Comparison of ENCODE assay signal across 1 cellular context in genomic region chr12:108620236-108620879, GRCh38.
TF ChIP-seq lines count a peak whose summit lies in the region.

No MANE protein-coding gene starts in this region.

TF ChIP-seq in HepG2, 621 proteins besides CTCF, POLR2A, EP300 and RAD21 (continued from another document and continues in another):
- no peak for TF ChIP-seq MYNN (CRISPR knock-in tag; IDR thresholded peaks at IDR 0.05; ENCODE audit: low read depth)
- TF ChIP-seq ZNF614 (CRISPR knock-in tag; IDR thresholded peaks at IDR 0.05; ENCODE audit: borderline replicate concordance) = 0 out of 2 replicates have a peak, but pooled peaks have one; percentile 19
- TF ChIP-seq ZNF597 (CRISPR knock-in tag; IDR thresholded peaks at IDR 0.05) = no peak
- TF ChIP-seq THAP11 (CRISPR knock-in tag; IDR thresholded peaks at IDR 0.05) = peak; percentile 79
- TF ChIP-seq HMG20B (CRISPR knock-in tag; conservative IDR thresholded peaks at IDR 0.05) = no peak
- no peak for TF ChIP-seq PBX3 (CRISPR knock-in tag; IDR thresholded peaks at IDR 0.05; ENCODE audit: borderline replicate concordance)
- TF ChIP-seq, protein P1, sequence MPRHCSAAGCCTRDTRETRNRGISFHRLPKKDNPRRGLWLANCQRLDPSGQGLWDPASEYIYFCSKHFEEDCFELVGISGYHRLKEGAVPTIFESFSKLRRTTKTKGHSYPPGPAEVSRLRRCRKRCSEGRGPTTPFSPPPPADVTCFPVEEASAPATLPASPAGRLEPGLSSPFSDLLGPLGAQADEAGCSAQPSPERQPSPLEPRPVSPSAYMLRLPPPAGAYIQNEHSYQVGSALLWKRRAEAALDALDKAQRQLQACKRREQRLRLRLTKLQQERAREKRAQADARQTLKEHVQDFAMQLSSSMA (CRISPR knock-in tag; IDR thresholded peaks at IDR 0.05) = peak; percentile 80
- TF ChIP-seq, protein P2, sequence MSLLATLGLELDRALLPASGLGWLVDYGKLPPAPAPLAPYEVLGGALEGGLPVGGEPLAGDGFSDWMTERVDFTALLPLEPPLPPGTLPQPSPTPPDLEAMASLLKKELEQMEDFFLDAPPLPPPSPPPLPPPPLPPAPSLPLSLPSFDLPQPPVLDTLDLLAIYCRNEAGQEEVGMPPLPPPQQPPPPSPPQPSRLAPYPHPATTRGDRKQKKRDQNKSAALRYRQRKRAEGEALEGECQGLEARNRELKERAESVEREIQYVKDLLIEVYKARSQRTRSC (CRISPR knock-in tag; IDR thresholded peaks at IDR 0.05; ENCODE audit: low read depth) = no peak
- TF ChIP-seq CCDC6 (CRISPR knock-in tag; IDR thresholded peaks at IDR 0.05) = no peak
- TF ChIP-seq LBX2 (CRISPR knock-in tag; IDR thresholded peaks at IDR 0.05; ENCODE audit: borderline replicate concordance) = no peak
- no peak for TF ChIP-seq MTERF4 (CRISPR knock-in tag; IDR thresholded peaks at IDR 0.05)
- TF ChIP-seq STAT5B (CRISPR knock-in tag; IDR thresholded peaks at IDR 0.05) = no peak
- no peak for TF ChIP-seq SP1 (IDR thresholded peaks at IDR 0.05)
- 0 out of 2 replicates have a peak, but pooled peaks have one; percentile 16 for TF ChIP-seq SP1 (CRISPR knock-in tag; IDR thresholded peaks at IDR 0.05)
- no peak for TF ChIP-seq EZH2 (conservative IDR thresholded peaks at IDR 0.05; ENCODE audit: low read depth, low read length)
- TF ChIP-seq, protein P3, sequence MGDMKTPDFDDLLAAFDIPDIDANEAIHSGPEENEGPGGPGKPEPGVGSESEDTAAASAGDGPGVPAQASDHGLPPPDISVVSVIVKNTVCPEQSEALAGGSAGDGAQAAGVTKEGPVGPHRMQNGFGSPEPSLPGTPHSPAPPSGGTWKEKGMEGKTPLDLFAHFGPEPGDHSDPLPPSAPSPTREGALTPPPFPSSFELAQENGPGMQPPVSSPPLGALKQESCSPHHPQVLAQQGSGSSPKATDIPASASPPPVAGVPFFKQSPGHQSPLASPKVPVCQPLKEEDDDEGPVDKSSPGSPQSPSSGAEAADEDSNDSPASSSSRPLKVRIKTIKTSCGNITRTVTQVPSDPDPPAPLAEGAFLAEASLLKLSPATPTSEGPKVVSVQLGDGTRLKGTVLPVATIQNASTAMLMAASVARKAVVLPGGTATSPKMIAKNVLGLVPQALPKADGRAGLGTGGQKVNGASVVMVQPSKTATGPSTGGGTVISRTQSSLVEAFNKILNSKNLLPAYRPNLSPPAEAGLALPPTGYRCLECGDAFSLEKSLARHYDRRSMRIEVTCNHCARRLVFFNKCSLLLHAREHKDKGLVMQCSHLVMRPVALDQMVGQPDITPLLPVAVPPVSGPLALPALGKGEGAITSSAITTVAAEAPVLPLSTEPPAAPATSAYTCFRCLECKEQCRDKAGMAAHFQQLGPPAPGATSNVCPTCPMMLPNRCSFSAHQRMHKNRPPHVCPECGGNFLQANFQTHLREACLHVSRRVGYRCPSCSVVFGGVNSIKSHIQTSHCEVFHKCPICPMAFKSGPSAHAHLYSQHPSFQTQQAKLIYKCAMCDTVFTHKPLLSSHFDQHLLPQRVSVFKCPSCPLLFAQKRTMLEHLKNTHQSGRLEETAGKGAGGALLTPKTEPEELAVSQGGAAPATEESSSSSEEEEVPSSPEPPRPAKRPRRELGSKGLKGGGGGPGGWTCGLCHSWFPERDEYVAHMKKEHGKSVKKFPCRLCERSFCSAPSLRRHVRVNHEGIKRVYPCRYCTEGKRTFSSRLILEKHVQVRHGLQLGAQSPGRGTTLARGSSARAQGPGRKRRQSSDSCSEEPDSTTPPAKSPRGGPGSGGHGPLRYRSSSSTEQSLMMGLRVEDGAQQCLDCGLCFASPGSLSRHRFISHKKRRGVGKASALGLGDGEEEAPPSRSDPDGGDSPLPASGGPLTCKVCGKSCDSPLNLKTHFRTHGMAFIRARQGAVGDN (CRISPR knock-in tag; IDR thresholded peaks at IDR 0.05) = no peak
- TF ChIP-seq SOX5 (CRISPR knock-in tag; IDR thresholded peaks at IDR 0.05; ENCODE audit: borderline replicate concordance) = peak; percentile 45; the same call in 1 of the 2 replicates
- peak; percentile 21; the same call in 1 of the 2 replicates for TF ChIP-seq ATF1 (CRISPR knock-in tag; IDR thresholded peaks at IDR 0.05)
- TF ChIP-seq MBD4 (IDR thresholded peaks at IDR 0.05; ENCODE audit: borderline replicate concordance, low read length) = no peak
- TF ChIP-seq ZNF280D (CRISPR knock-in tag; IDR thresholded peaks at IDR 0.05) = 0 out of 2 replicates have a peak, but pooled peaks have one; percentile 30
- TF ChIP-seq ZFP1 (CRISPR knock-in tag; IDR thresholded peaks at IDR 0.05) = no peak
- no peak for TF ChIP-seq ZNF841 (CRISPR knock-in tag; IDR thresholded peaks at IDR 0.05; ENCODE audit: borderline replicate concordance)
- peak; percentile 20; the same call in 1 of the 2 replicates for TF ChIP-seq MED1 (CRISPR knock-in tag; IDR thresholded peaks at IDR 0.05)
- TF ChIP-seq NFIC (IDR thresholded peaks at IDR 0.05; ENCODE audit: low read length) = no peak
- no peak for TF ChIP-seq ZNF329 (CRISPR knock-in tag; IDR thresholded peaks at IDR 0.05; ENCODE audit: low read depth)
- TF ChIP-seq ARHGAP35 (CRISPR knock-in tag; IDR thresholded peaks at IDR 0.05; ENCODE audit: borderline replicate concordance) = no peak
- TF ChIP-seq, protein P4, sequence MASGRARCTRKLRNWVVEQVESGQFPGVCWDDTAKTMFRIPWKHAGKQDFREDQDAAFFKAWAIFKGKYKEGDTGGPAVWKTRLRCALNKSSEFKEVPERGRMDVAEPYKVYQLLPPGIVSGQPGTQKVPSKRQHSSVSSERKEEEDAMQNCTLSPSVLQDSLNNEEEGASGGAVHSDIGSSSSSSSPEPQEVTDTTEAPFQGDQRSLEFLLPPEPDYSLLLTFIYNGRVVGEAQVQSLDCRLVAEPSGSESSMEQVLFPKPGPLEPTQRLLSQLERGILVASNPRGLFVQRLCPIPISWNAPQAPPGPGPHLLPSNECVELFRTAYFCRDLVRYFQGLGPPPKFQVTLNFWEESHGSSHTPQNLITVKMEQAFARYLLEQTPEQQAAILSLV (CRISPR knock-in tag; IDR thresholded peaks at IDR 0.05; ENCODE audit: borderline replicate concordance) = no peak
- TF ChIP-seq ARID2 (CRISPR knock-in tag; IDR thresholded peaks at IDR 0.05; ENCODE audit: borderline replicate concordance) = no peak
- TF ChIP-seq ZNF292 (CRISPR knock-in tag; IDR thresholded peaks at IDR 0.05; ENCODE audit: borderline replicate concordance, low read depth) = peak; percentile 36; the same call in 1 of the 2 replicates
- TF ChIP-seq, protein P5, sequence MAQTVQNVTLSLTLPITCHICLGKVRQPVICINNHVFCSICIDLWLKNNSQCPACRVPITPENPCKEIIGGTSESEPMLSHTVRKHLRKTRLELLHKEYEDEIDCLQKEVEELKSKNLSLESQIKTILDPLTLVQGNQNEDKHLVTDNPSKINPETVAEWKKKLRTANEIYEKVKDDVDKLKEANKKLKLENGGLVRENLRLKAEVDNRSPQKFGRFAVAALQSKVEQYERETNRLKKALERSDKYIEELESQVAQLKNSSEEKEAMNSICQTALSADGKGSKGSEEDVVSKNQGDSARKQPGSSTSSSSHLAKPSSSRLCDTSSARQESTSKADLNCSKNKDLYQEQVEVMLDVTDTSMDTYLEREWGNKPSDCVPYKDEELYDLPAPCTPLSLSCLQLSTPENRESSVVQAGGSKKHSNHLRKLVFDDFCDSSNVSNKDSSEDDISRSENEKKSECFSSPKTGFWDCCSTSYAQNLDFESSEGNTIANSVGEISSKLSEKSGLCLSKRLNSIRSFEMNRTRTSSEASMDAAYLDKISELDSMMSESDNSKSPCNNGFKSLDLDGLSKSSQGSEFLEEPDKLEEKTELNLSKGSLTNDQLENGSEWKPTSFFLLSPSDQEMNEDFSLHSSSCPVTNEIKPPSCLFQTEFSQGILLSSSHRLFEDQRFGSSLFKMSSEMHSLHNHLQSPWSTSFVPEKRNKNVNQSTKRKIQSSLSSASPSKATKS (CRISPR knock-in tag; IDR thresholded peaks at IDR 0.05) = no peak
- no peak for TF ChIP-seq ZBTB25 (CRISPR knock-in tag; IDR thresholded peaks at IDR 0.05)
- TF ChIP-seq HOXD1 (CRISPR knock-in tag; IDR thresholded peaks at IDR 0.05) = no peak
- TF ChIP-seq ZNF343 (CRISPR knock-in tag; IDR thresholded peaks at IDR 0.05) = no peak
- TF ChIP-seq, protein P6, sequence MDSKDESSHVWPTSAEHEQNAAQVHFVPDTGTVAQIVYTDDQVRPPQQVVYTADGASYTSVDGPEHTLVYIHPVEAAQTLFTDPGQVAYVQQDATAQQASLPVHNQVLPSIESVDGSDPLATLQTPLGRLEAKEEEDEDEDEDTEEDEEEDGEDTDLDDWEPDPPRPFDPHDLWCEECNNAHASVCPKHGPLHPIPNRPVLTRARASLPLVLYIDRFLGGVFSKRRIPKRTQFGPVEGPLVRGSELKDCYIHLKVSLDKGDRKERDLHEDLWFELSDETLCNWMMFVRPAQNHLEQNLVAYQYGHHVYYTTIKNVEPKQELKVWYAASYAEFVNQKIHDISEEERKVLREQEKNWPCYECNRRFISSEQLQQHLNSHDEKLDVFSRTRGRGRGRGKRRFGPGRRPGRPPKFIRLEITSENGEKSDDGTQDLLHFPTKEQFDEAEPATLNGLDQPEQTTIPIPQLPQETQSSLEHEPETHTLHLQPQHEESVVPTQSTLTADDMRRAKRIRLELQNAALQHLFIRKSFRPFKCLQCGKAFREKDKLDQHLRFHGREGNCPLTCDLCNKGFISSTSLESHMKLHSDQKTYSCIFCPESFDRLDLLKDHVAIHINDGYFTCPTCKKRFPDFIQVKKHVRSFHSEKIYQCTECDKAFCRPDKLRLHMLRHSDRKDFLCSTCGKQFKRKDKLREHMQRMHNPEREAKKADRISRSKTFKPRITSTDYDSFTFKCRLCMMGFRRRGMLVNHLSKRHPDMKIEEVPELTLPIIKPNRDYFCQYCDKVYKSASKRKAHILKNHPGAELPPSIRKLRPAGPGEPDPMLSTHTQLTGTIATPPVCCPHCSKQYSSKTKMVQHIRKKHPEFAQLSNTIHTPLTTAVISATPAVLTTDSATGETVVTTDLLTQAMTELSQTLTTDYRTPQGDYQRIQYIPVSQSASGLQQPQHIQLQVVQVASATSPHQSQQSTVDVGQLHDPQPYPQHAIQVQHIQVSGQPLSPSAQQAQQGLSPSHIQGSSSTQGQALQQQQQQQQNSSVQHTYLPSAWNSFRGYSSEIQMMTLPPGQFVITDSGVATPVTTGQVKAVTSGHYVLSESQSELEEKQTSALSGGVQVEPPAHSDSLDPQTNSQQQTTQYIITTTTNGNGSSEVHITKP (CRISPR knock-in tag; IDR thresholded peaks at IDR 0.05; ENCODE audit: low read depth) = 0 out of 2 replicates have a peak, but pooled peaks have one; percentile 17
- 0 out of 2 replicates have a peak, but pooled peaks have one; percentile 12 for TF ChIP-seq SIX4 (CRISPR knock-in tag; IDR thresholded peaks at IDR 0.05)
- TF ChIP-seq DNMT1 (CRISPR knock-in tag; IDR thresholded peaks at IDR 0.05) = no peak
- TF ChIP-seq FOXK1 (CRISPR knock-in tag; IDR thresholded peaks at IDR 0.05; ENCODE audit: borderline replicate concordance, low read depth) = peak; percentile 63; the same call in 1 of the 2 replicates
- TF ChIP-seq ZFY (CRISPR knock-in tag; IDR thresholded peaks at IDR 0.05) = peak; percentile 81
